Comparison of ENCODE assay signal across 32 cellular contexts in genomic region chr3:97057365-97057764, GRCh38.
"Had no signal": no experiment of that assay in that cellular context is flagged by ENCODE, and none has a peak within 500 bp of the region (broad histone marks: within the 10 kb centered on the region; RNA-seq: fewer than 3 reads in every experiment).

No MANE protein-coding gene starts in this region.

- H3K4me2 ChIP-seq: smooth muscle cell had no signal

- H3K27me3 ChIP-seq: ovary, spleen, suprapubic skin, testis, tibial artery, transverse colon, upper lobe of right lung, uterus had no signal

- DNase-seq: naive thymus-derived CD8-positive, alpha-beta T cell; nephron progenitor cell; occipital lobe; ovary; posterior cingulate gyrus; psoas muscle; right cardiac atrium; spleen; stimulated activated CD4-positive, alpha-beta T cell treated with anti-CD3 and anti-CD28 coated beads, Interleukin-12 subunit alpha, Interleukin-12 subunit beta, amount 100 ng/mL, for 4 hours; stimulated activated CD4-positive, alpha-beta T cell treated with anti-CD3 and anti-CD28 coated beads, Interleukin-1b, Interleukin-23, amount 100 ng/mL, for 48 hours; stimulated activated CD4-positive, alpha-beta T cell treated with anti-CD3 and anti-CD28 coated beads, Interleukin-4, amount 100 ng/mL, for 1 hour; stimulated activated CD4-positive, alpha-beta T cell treated with anti-CD3 and anti-CD28 coated beads, Interleukin-4, amount 100 ng/mL, for 4 hours; stimulated activated CD8-positive, alpha-beta memory T cell treated with anti-CD3 and anti-CD28 coated beads, Interleukin-4, amount 100 ng/mL, for 48 hours; stimulated activated naive CD4-positive, alpha-beta T cell; stimulated activated naive CD8-positive, alpha-beta T cell treated with anti-CD3 and anti-CD28 coated beads, Interleukin-15, amount 100 ng/mL, for 72 hours; stimulated activated naive CD8-positive, alpha-beta T cell treated with anti-CD3 and anti-CD28 coated beads, Interleukin-15, Interleukin-2, amounts not matched to agents 100 U/mL and 50 U/mL, for 24 hours; substantia nigra; testis; tibial artery; transverse colon; upper lobe of right lung; uterus had no signal

- H3K36me3 Mint-ChIP-seq: naive thymus-derived CD8-positive, alpha-beta T cell; natural killer cell treated with Interleukin-12 subunit alpha and Interleukin-12 subunit beta and Interleukin-15 and Interleukin-18, amount 100 ng/mL, for 72 hours; stimulated activated memory B cell treated with anti-CD40 and anti-IgM and Interleukin-4, amounts not matched to agents 10 μg/mL and 1 μg/mL and 100 μg/mL, for 72 hours; type B pancreatic cell had no signal

- H3K36me3 ChIP-seq: ovary, spleen, suprapubic skin, tibial artery, transverse colon, upper lobe of right lung, uterus had no signal

- H3K4me1 ChIP-seq: parathyroid adenoma, psoas muscle, spleen, suprapubic skin, testis, transverse colon, upper lobe of right lung, uterus had no signal

- H3K79me2 ChIP-seq: parathyroid adenoma had no signal

- H3K9ac ChIP-seq: parathyroid adenoma had no signal

- H3K27ac Mint-ChIP-seq: naive thymus-derived CD8-positive, alpha-beta T cell; natural killer cell treated with Interleukin-12 subunit alpha and Interleukin-12 subunit beta and Interleukin-15 and Interleukin-18, amount 100 ng/mL, for 72 hours; nephron progenitor cell; progenitor cell of endocrine pancreas; stimulated activated memory B cell treated with anti-CD40 and anti-IgM and Interleukin-4, amounts not matched to agents 10 μg/mL and 1 μg/mL and 100 μg/mL, for 72 hours; stimulated activated naive CD8-positive, alpha-beta T cell treated with anti-CD3 and anti-CD28 coated beads, Interleukin-15, amount 100 ng/mL, for 72 hours; type B pancreatic cell had no signal

- H2AFZ ChIP-seq: parathyroid adenoma had no signal

- ATAC-seq: naive thymus-derived CD8-positive, alpha-beta T cell; natural killer cell treated with Interleukin-12 subunit alpha and Interleukin-12 subunit beta and Interleukin-15 and Interleukin-18, amount 100 ng/mL, for 72 hours; psoas muscle; right cardiac atrium; sciatic nerve; stimulated activated memory B cell treated with anti-CD40 and anti-IgM and Interleukin-4, amounts not matched to agents 10 μg/mL and 1 μg/mL and 100 μg/mL, for 72 hours; stimulated activated naive CD8-positive, alpha-beta T cell treated with anti-CD3 and anti-CD28 coated beads, Interleukin-15, amount 100 ng/mL, for 72 hours; stimulated activated naive CD8-positive, alpha-beta T cell treated with anti-CD3 and anti-CD28 coated beads, Interleukin-15, Interleukin-2, amounts not matched to agents 100 U/mL and 50 U/mL, for 24 hours; upper lobe of right lung had no signal

- H3K4me3 ChIP-seq: ovary, psoas muscle, skin epidermis, smooth muscle cell, spleen, suprapubic skin, testis, tibial artery, transverse colon, upper lobe of right lung, uterus had no signal

- H3K9me3 Mint-ChIP-seq: nephron progenitor cell, type B pancreatic cell had no signal

- H3K27ac ChIP-seq: ovary, parathyroid adenoma, psoas muscle, skin epidermis, spleen, suprapubic skin, testis, tibial artery, transverse colon, upper lobe of right lung, uterus had no signal

- H3K9me3 ChIP-seq: ovary, psoas muscle, suprapubic skin, testis, transverse colon, upper lobe of right lung, uterus had no signal

- H3K4me3 Mint-ChIP-seq: naive thymus-derived CD8-positive, alpha-beta T cell; natural killer cell treated with Interleukin-12 subunit alpha and Interleukin-12 subunit beta and Interleukin-15 and Interleukin-18, amount 100 ng/mL, for 72 hours; nephron progenitor cell; neural crest cell; stimulated activated memory B cell treated with anti-CD40 and anti-IgM and Interleukin-4, amounts not matched to agents 10 μg/mL and 1 μg/mL and 100 μg/mL, for 72 hours; stimulated activated naive CD8-positive, alpha-beta T cell treated with anti-CD3 and anti-CD28 coated beads, Interleukin-15, amount 100 ng/mL, for 72 hours; type B pancreatic cell had no signal

- H3K27me3 Mint-ChIP-seq: naive thymus-derived CD8-positive, alpha-beta T cell; natural killer cell treated with Interleukin-12 subunit alpha and Interleukin-12 subunit beta and Interleukin-15 and Interleukin-18, amount 100 ng/mL, for 72 hours; progenitor cell of endocrine pancreas; stimulated activated memory B cell treated with anti-CD40 and anti-IgM and Interleukin-4, amounts not matched to agents 10 μg/mL and 1 μg/mL and 100 μg/mL, for 72 hours; stimulated activated naive CD8-positive, alpha-beta T cell treated with anti-CD3 and anti-CD28 coated beads, Interleukin-15, amount 100 ng/mL, for 72 hours; type B pancreatic cell had no signal

- H3K4me1 Mint-ChIP-seq: naive thymus-derived CD8-positive, alpha-beta T cell; nephron progenitor cell; stimulated activated memory B cell treated with anti-CD40 and anti-IgM and Interleukin-4, amounts not matched to agents 10 μg/mL and 1 μg/mL and 100 μg/mL, for 72 hours; stimulated activated naive CD8-positive, alpha-beta T cell treated with anti-CD3 and anti-CD28 coated beads, Interleukin-15, amount 100 ng/mL, for 72 hours had no signal
